ENCODE assay signal across 24 cellular contexts in the genomic region with DNA sequence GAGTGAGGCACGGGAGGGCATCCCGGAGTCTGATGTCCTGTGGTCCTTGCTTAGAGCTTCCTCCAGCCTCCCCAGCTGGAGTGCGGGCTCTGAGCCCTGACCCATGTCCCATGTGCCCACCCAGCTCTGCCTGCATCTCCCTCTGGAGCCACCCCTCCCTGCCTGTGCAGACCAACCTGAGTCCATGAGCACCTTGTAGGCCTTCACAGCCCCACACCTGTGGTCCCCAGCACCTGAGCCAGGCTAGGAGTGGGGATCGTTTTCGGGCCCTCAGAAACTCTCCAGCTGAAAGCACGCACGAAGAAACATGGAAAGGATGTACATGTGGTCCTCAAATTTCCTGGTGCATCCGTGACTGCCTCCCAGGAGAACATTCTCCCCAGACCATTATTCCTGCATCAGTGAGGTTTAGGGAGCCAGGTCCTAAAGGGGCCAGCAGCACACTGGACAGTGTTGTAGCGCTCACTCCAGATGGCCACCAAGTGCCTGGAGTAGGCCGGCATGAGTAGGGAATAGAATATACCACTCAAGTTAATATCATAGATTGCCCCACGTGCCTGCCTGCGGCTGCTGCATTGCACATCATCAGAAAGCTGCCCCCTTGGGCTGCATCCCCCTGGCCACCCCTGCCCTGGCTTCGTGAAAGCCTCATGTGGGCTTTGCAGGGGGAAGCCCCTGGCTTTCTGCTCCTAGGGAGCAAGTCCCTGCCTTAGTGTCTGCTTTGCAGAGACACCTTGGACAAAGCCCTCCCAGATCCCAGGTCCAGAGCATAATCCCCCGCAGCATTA.
A peak's percentile ranks its signal among the peaks of the same experiment; 100 is the strongest.
DNase-seq lines count a peak whose midpoint lies in the region; ATAC-seq and TF ChIP-seq lines count a peak whose summit lies in the region.
"Had no signal": no experiment of that assay in that cellular context is flagged by ENCODE, and none has a peak within 500 bp of the region (broad histone marks: within the 10 kb centered on the region; RNA-seq: fewer than 3 reads in every experiment).

No MANE protein-coding gene starts in this region.

- H3K9me3 Mint-ChIP-seq in activated naive CD8-positive, alpha-beta T cell treated with anti-CD3 and anti-CD28 coated beads, Interleukin-2, amount 10 ng/mL, durations not matched to agents 7 days and 5 days, result no peaks in the 10 kb centered on the region
- H3K9me3 Mint-ChIP-seq in activated naive CD8-positive, alpha-beta T cell treated with anti-CD3 and anti-CD28 coated beads, Interleukin-2, amount 50 U/mL, for 24 hours, result no peaks in the 10 kb centered on the region
- H3K9me3 Mint-ChIP-seq: activated naive CD4-positive, alpha-beta T cell treated with anti-CD3 and anti-CD28 coated beads, Interleukin-2, amount 50 U/mL, for 24 hours; naive B cell; stimulated activated naive CD8-positive, alpha-beta T cell treated with anti-CD3 and anti-CD28 coated beads, Interleukin-15, amount 100 ng/mL, for 72 hours had no signal

- no peak overlapping the region for H3K4me3 Mint-ChIP-seq in activated naive CD8-positive, alpha-beta T cell treated with anti-CD3 and anti-CD28 coated beads, Interleukin-2, amount 10 ng/mL, durations not matched to agents 7 days and 5 days
- H3K4me3 Mint-ChIP-seq in activated naive CD8-positive, alpha-beta T cell treated with anti-CD3 and anti-CD28 coated beads, Interleukin-2, amount 50 U/mL, for 24 hours, result no peak overlapping the region
- H3K4me3 Mint-ChIP-seq: activated naive CD4-positive, alpha-beta T cell treated with anti-CD3 and anti-CD28 coated beads, Interleukin-2, amount 50 U/mL, for 24 hours; CD4-positive, alpha-beta memory T cell; stimulated activated naive CD8-positive, alpha-beta T cell treated with anti-CD3 and anti-CD28 coated beads, Interleukin-15, amount 100 ng/mL, for 72 hours had no signal

- H3K27ac Mint-ChIP-seq in activated naive CD8-positive, alpha-beta T cell treated with anti-CD3 and anti-CD28 coated beads, Interleukin-2, amount 10 ng/mL, durations not matched to agents 7 days and 5 days, result no peak overlapping the region
- H3K27ac Mint-ChIP-seq in activated naive CD8-positive, alpha-beta T cell treated with anti-CD3 and anti-CD28 coated beads, Interleukin-2, amount 50 U/mL, for 24 hours, result no peak overlapping the region
- H3K27ac Mint-ChIP-seq: activated naive CD4-positive, alpha-beta T cell treated with anti-CD3 and anti-CD28 coated beads, Interleukin-2, amount 50 U/mL, for 24 hours; CD4-positive, alpha-beta memory T cell; stimulated activated naive CD8-positive, alpha-beta T cell treated with anti-CD3 and anti-CD28 coated beads, Interleukin-15, amount 100 ng/mL, for 72 hours had no signal

- H3K27me3 Mint-ChIP-seq in activated naive CD8-positive, alpha-beta T cell treated with anti-CD3 and anti-CD28 coated beads, Interleukin-2, amount 10 ng/mL, durations not matched to agents 7 days and 5 days, result peaks cover 4% of the 10 kb centered on the region
- H3K27me3 Mint-ChIP-seq in activated naive CD8-positive, alpha-beta T cell treated with anti-CD3 and anti-CD28 coated beads, Interleukin-2, amount 50 U/mL, for 24 hours, result no peaks in the 10 kb centered on the region
- H3K27me3 Mint-ChIP-seq: activated naive CD4-positive, alpha-beta T cell treated with anti-CD3 and anti-CD28 coated beads, Interleukin-2, amount 50 U/mL, for 24 hours; stimulated activated naive CD8-positive, alpha-beta T cell treated with anti-CD3 and anti-CD28 coated beads, Interleukin-15, amount 100 ng/mL, for 72 hours had no signal

- H3K36me3 Mint-ChIP-seq in activated naive CD8-positive, alpha-beta T cell treated with anti-CD3 and anti-CD28 coated beads, Interleukin-2, amount 10 ng/mL, durations not matched to agents 7 days and 5 days, result no peaks in the 10 kb centered on the region
- H3K36me3 Mint-ChIP-seq in activated naive CD8-positive, alpha-beta T cell treated with anti-CD3 and anti-CD28 coated beads, Interleukin-2, amount 50 U/mL, for 24 hours (ENCODE audit: low read depth), result no peaks in the 10 kb centered on the region
- H3K36me3 Mint-ChIP-seq: activated naive CD4-positive, alpha-beta T cell treated with anti-CD3 and anti-CD28 coated beads, Interleukin-2, amount 50 U/mL, for 24 hours; CD4-positive, alpha-beta memory T cell; naive B cell had no signal

- peak; percentile 22 for DNase-seq in activated naive CD8-positive, alpha-beta T cell treated with anti-CD3 and anti-CD28 coated beads, Interleukin-2, amount 10 ng/mL, durations not matched to agents 7 days and 5 days
- DNase-seq in activated naive CD8-positive, alpha-beta T cell treated with anti-CD3 and anti-CD28 coated beads, Interleukin-2, amount 50 U/mL, for 24 hours, result no peak
- DNase-seq in GM13977 (ENCODE audit: low spot score) (peak; percentile 23), hepatic stellate cell (ENCODE audit: low spot score) (peak; percentile 4), DMS153 treated with DMSO at 0.1 percent for 48 hours (lab: John Stamatoyannopoulos, UW; ENCODE audit: unreplicated experiment) (no peak), NCI-H1048 (lab: John Stamatoyannopoulos, UW) (no peak)
- peak; percentile 13 for DNase-seq in stimulated activated CD8-positive, alpha-beta memory T cell treated with anti-CD3 and anti-CD28 coated beads, Interleukin-4, amount 100 ng/mL, for 48 hours
- DNase-seq: activated CD4-positive, alpha-beta T cell treated with anti-CD3 and anti-CD28 coated beads, Interleukin-2, amount 50 U/mL, for 4 hours; CD4-positive, alpha-beta memory T cell; central memory CD4-positive, alpha-beta T cell; DMS 273 treated with DMSO at 0.1 percent for 48 hours; mesendoderm; naive B cell; NCI-H1105 treated with DMSO at 0.1 percent for 48 hours; NCI-H2081; NCI-H345; NCI-H748 treated with DMSO at 0.1 percent for 48 hours; stimulated activated CD4-positive, alpha-beta T cell treated with anti-CD3 and anti-CD28 coated beads, Interleukin-15, amount 100 ng/mL, for 24 hours; stimulated activated naive CD8-positive, alpha-beta T cell treated with anti-CD3 and anti-CD28 coated beads, Interleukin-15, amount 100 ng/mL, for 72 hours had no signal

- peaks cover 9% of the 10 kb centered on the region for H3K4me1 Mint-ChIP-seq in activated naive CD8-positive, alpha-beta T cell treated with anti-CD3 and anti-CD28 coated beads, Interleukin-2, amount 10 ng/mL, durations not matched to agents 7 days and 5 days
- peaks cover 14% of the 10 kb centered on the region for H3K4me1 Mint-ChIP-seq in activated naive CD8-positive, alpha-beta T cell treated with anti-CD3 and anti-CD28 coated beads, Interleukin-2, amount 50 U/mL, for 24 hours

- POLR2A ChIA-PET in activated naive CD8-positive, alpha-beta T cell treated with anti-CD3 and anti-CD28 coated beads, Interleukin-2, amount 10 ng/mL, durations not matched to agents 7 days and 5 days (lab: Charles Lee), result no interaction called here

- no peak for ATAC-seq in activated naive CD8-positive, alpha-beta T cell treated with anti-CD3 and anti-CD28 coated beads, Interleukin-2, amount 10 ng/mL, durations not matched to agents 7 days and 5 days (ENCODE audit: low read depth)
- ATAC-seq in activated naive CD8-positive, alpha-beta T cell treated with anti-CD3 and anti-CD28 coated beads, Interleukin-2, amount 50 U/mL, for 24 hours, result no peak
- ATAC-seq in HG02852 (IDR thresholded peaks at IDR 0.05; ENCODE audit: unreplicated experiment), result no peak
- ATAC-seq: left lobe of liver, pancreas, right lobe of liver had no signal

- TF ChIP-seq CTCF in GM13977 (IDR thresholded peaks at IDR 0.05; ENCODE audit: extremely low read depth, insufficient read depth, missing control alignments), result no peak

- in situ Hi-C loops in GM13977 (cut with MboI; ENCODE audit: low pct_unique_long_range_greater_than_20kb, low sequenced_read_pairs, unreplicated experiment), result no loop called here

Comparison
In these comparisons a context has a peak if more than half of its experiments do, and no peak if none do; other contexts are left out.
1. DNase-seq: peak in activated naive CD8-positive, alpha-beta T cell treated with anti-CD3 and anti-CD28 coated beads, Interleukin-2, amount 10 ng/mL, durations not matched to agents 7 days and 5 days (single experiment), GM13977 (single experiment), hepatic stellate cell (single experiment) and stimulated activated CD8-positive, alpha-beta memory T cell treated with anti-CD3 and anti-CD28 coated beads, Interleukin-4, amount 100 ng/mL, for 48 hours (single experiment); none in activated naive CD8-positive, alpha-beta T cell treated with anti-CD3 and anti-CD28 coated beads, Interleukin-2, amount 50 U/mL, for 24 hours (single experiment), DMS153 treated with DMSO at 0.1 percent for 48 hours (single experiment) and NCI-H1048 (single experiment).